27 cellular contexts compared by ENCODE assay signal in the genomic region with DNA sequence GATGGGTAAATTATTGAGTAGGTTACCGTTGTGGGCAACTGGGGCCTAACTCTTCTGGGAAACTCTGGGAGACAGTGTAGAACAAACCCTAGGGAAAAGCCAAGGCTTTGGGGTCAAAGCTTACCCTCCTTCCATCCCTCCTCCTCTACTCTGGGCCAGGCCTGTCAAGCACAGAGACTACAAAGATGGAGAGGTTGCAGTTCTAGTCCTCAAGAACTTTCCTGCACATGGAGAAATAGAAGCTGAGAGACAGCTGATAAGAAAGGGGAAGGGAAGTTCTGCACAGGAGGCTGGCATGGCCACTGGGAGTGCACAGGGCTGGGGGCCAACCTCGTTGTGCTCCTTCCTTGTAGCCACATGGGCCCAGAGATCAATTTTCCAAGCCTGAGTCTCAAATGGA.
"Had no signal": no experiment of that assay in that cellular context is flagged by ENCODE, and none has a peak within 500 bp of the region (broad histone marks: within the 10 kb centered on the region; RNA-seq: fewer than 3 reads in every experiment).

No MANE protein-coding gene starts in this region.

- H3K4me3 ChIP-seq: coronary artery, esophagus muscularis mucosa, heart right ventricle, left lung, ovary, psoas muscle, skin epidermis, spleen, testis, tibial artery had no signal

- H3K36me3 ChIP-seq: esophagus muscularis mucosa, heart right ventricle, left lung, ovary, spleen, tibial artery had no signal

- H3K27me3 ChIP-seq: ovary, testis had no signal

- ATAC-seq: foreskin keratinocyte; heart right ventricle; left cardiac atrium; left lung; naive thymus-derived CD8-positive, alpha-beta T cell; psoas muscle; right cardiac atrium; stimulated activated memory B cell treated with anti-CD40 and anti-IgM and Interleukin-4, amounts not matched to agents 10 μg/mL and 1 μg/mL and 100 μg/mL, for 72 hours; stimulated activated naive CD8-positive, alpha-beta T cell treated with anti-CD3 and anti-CD28 coated beads, Interleukin-15, Interleukin-2, amounts not matched to agents 100 U/mL and 50 U/mL, for 24 hours had no signal

- DNase-seq: dermis blood vessel endothelial cell; effector memory CD4-positive, alpha-beta T cell; foreskin keratinocyte; glutamatergic neuron; heart right ventricle; hippocampal formation; left cardiac atrium; left lung; mammary epithelial cell; mesendoderm; naive thymus-derived CD8-positive, alpha-beta T cell; nephron progenitor cell; nucleus accumbens; ovary; posterior cingulate gyrus; psoas muscle; right cardiac atrium; spleen; stimulated activated CD4-positive, alpha-beta T cell treated with anti-CD3 and anti-CD28 coated beads, Interleukin-4, amount 100 ng/mL, for 4 hours; stimulated activated naive CD8-positive, alpha-beta T cell treated with anti-CD3 and anti-CD28 coated beads, Interleukin-15, Interleukin-2, amounts not matched to agents 100 U/mL and 50 U/mL, for 24 hours; substantia nigra; testis; tibial artery had no signal

- H3K9me3 ChIP-seq: left lung, ovary, psoas muscle, testis had no signal

- H3K4me1 ChIP-seq: esophagus muscularis mucosa, foreskin keratinocyte, heart right ventricle, left lung, psoas muscle, spleen, testis, tibial artery had no signal
